ENCODE assay signal across 8 cellular contexts in genomic region chr2:196170681-196171247, GRCh38. TPM values are rescaled to one million over a fixed set of nuclear protein-coding genes. Genes with fewer than 3 reads are reported as not detected.
DNase-seq lines count a peak whose midpoint lies in the region; ATAC-seq lines count a peak whose summit lies in the region.

No MANE protein-coding gene starts in this region.

- peak; percentile 48 to 49 for DNase-seq in activated CD4-positive, alpha-beta T cell treated with anti-CD3 and anti-CD28 coated beads for 4 hours
- DNase-seq in activated CD4-positive, alpha-beta T cell treated with anti-CD3 and anti-CD28 coated beads for 1 hour, result no peak
- peak; percentile 62 for DNase-seq in NCI-H82 (lab: John Stamatoyannopoulos, UW)
- peak; percentile 54 for DNase-seq in left ventricle myocardium superior
- DNase-seq in sciatic nerve (ENCODE audit: low spot score), result no peak
- DNase-seq in NCI-H1436 treated with DMSO at 0.1 percent for 48 hours (lab: John Stamatoyannopoulos, UW), result no peak

- WGBS in adipose tissue, 3 donors, result 0 to 1% (median 0%) methylated on average over 46 to 53 of the region's 53 CpGs

- peak overlapping the region; percentile 41 for H3K27ac ChIP-seq in adipose tissue (ENCODE audit: low read depth, low read length)

- ATAC-seq in HG02610 (IDR thresholded peaks at IDR 0.05; ENCODE audit: unreplicated experiment), result peak; percentile 2
- peak; percentile 58 for ATAC-seq in left ventricle myocardium superior
- peak; percentile 62 for ATAC-seq in sciatic nerve

- intact Hi-C loops in left ventricle myocardium superior (cut with micrococcal nuclease) (no loop called here), sciatic nerve (cut with DNase I) (no loop called here)

RNA-seq across cellular contexts. Expression of gene STK17B, which starts 0.6 kb away (rescaled TPM):
- polyA plus RNA-seq in adipose tissue, result 10 to 100 TPM in 1 of 3 donors, 1 to 10 TPM in 2; 2.7 to 18.9 (median 8.7) TPM
- total RNA-seq in left ventricle myocardium superior (7.2 TPM), sciatic nerve (32.6 TPM)

Comparison
In these comparisons a context has a peak if more than half of its experiments do, and no peak if none do; other contexts are left out.
1. DNase-seq: peak in activated CD4-positive, alpha-beta T cell treated with anti-CD3 and anti-CD28 coated beads for 4 hours (2 of 2), NCI-H82 (single experiment) and left ventricle myocardium superior (single experiment); none in activated CD4-positive, alpha-beta T cell treated with anti-CD3 and anti-CD28 coated beads for 1 hour (single experiment), sciatic nerve (single experiment) and NCI-H1436 treated with DMSO at 0.1 percent for 48 hours (single experiment).
2. ATAC-seq: peak in every context shown above with its lines; median percentile 62 in sciatic nerve; 58 in left ventricle myocardium superior; 2 in HG02610.